Comparison of ENCODE assay signal across 14 cellular contexts in the genomic region with DNA sequence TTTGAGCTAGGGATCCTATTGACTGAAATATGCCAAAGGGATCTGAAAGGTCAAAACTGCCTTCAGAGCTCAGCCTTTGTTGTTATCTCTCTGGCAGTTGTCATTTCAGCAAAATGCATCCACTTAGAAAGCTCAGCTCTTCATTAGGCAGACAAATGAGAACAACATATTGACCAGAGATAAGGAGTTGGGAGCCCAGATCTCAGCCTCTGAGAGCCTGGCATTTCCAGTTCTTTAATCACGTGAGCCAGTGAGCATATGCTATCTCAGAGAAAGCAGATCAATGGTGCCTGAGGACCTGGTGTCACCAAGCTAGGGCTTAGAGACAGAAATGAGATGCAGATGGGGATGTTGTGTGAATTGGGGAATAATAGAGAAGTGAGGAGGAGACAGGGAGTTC.
A peak's percentile ranks its signal among the peaks of the same experiment; 100 is the strongest.
DNase-seq lines count a peak whose midpoint lies in the region; ATAC-seq, FAIRE-seq and TF ChIP-seq lines count a peak whose summit lies in the region.
"Had no signal": no experiment of that assay in that cellular context is flagged by ENCODE, and none has a peak within 500 bp of the region (broad histone marks: within the 10 kb centered on the region; RNA-seq: fewer than 3 reads in every experiment).

No MANE protein-coding gene starts in this region.

- H3K27me3 ChIP-seq in SK-N-SH (ENCODE audit: insufficient read depth) = peaks cover 33% of the 10 kb centered on the region
- H3K27me3 ChIP-seq: tibial artery had no signal

- H4K20me1 ChIP-seq in SK-N-SH (ENCODE audit: insufficient read depth) = no peaks in the 10 kb centered on the region

- WGBS in SK-N-SH (ENCODE audit: low lambda C conversion rate) = 0% methylated on average over 1 of the region's 1 CpG

- POLR2A ChIA-PET in SK-N-SH (lab: Yijun Ruan, JAX) = no interaction called here

- H3K79me2 ChIP-seq in SK-N-SH (ENCODE audit: insufficient read depth) = no peaks in the 10 kb centered on the region

- DNase-seq in SK-N-SH (peak; percentile 57), GM19239 (ENCODE audit: insufficient read length, low spot score) (no peak), mucosa of gallbladder (ENCODE audit: low spot score) (peak; percentile 30), kidney (no peak), ureter (ENCODE audit: low spot score) (no peak), cortex of kidney (lab: John Stamatoyannopoulos, UW) (no peak)
- DNase-seq: Kasumi-1, NCI-H2029, NCI-H774, tibial artery had no signal

- FAIRE-seq in GM19239 (lab: Jason Lieb, UNC) (peak; percentile 85), kidney (lab: Jason Lieb, UNC) (no peak)
- FAIRE-seq: astrocyte had no signal

- TF ChIP-seq RAD21 in SK-N-SH (IDR thresholded peaks at IDR 0.05; ENCODE audit: low read length) = no peak

- H3K36me3 ChIP-seq in SK-N-SH (replicated peaks in 1 of 2; ENCODE audit: control insufficient read depth in 1 of 2, insufficient read depth in 2 of 2, low read length in 1 of 2) (no peaks in the 10 kb centered on the region), kidney (ENCODE audit: control insufficient read depth in 1 of 2, insufficient read depth in 2 of 2, low read length in 2 of 2) (no peaks in the 10 kb centered on the region)
- H3K36me3 ChIP-seq: tibial artery had no signal

- H3K9ac ChIP-seq in SK-N-SH (no peak overlapping the region), kidney (ENCODE audit: low read length in 2 of 2) (no peak overlapping the region)

- peak overlapping the region; percentile 98 for H3K27ac Mint-ChIP-seq in activated T-helper 17 cell treated with anti-CD3 and anti-CD28 coated beads, Interleukin-2, amount 50 U/mL, for 72 hours

- H3K9me3 Mint-ChIP-seq in activated T-helper 17 cell treated with anti-CD3 and anti-CD28 coated beads, Interleukin-2, amount 50 U/mL, for 72 hours = no peaks in the 10 kb centered on the region

- no peaks in the 10 kb centered on the region for H3K9me3 ChIP-seq in SK-N-SH
- H3K9me3 ChIP-seq in kidney (ENCODE audit: control insufficient read depth in 1 of 2, low read length in 2 of 2) = no peaks in the 10 kb centered on the region
- H3K9me3 ChIP-seq: tibial artery had no signal

- H3K9me2 ChIP-seq in SK-N-SH = no peaks in the 10 kb centered on the region

- H3F3A ChIP-seq in SK-N-SH (replicated peaks; ENCODE audit: insufficient read depth) = no peaks in the 10 kb centered on the region

- H3K4me2 ChIP-seq in SK-N-SH = no peak overlapping the region

- TF ChIP-seq EP300 in SK-N-SH (IDR thresholded peaks at IDR 0.05; ENCODE audit: borderline replicate concordance in 1 of 2, low read depth in 1 of 2, low read length in 1 of 2) = no peak

- peaks cover 98% of the 10 kb centered on the region for H3K36me3 Mint-ChIP-seq in activated T-helper 17 cell treated with anti-CD3 and anti-CD28 coated beads, Interleukin-2, amount 50 U/mL, for 72 hours (ENCODE audit: low read depth)

- intact Hi-C loops in kidney (cut with DNase I) = no loop called here

- H2AFZ ChIP-seq in SK-N-SH (ENCODE audit: low read depth) = no peak overlapping the region

- no peaks in the 10 kb centered on the region for H3K4me1 Mint-ChIP-seq in activated T-helper 17 cell treated with anti-CD3 and anti-CD28 coated beads, Interleukin-2, amount 50 U/mL, for 72 hours

- peak overlapping the region; percentile 85 for H3K4me3 Mint-ChIP-seq in activated T-helper 17 cell treated with anti-CD3 and anti-CD28 coated beads, Interleukin-2, amount 50 U/mL, for 72 hours

- H3K27ac ChIP-seq in SK-N-SH (ENCODE audit: low read depth in 2 of 2, low read length in 1 of 2) (no peak overlapping the region), kidney (ENCODE audit: low read depth in 2 of 2, low read length in 2 of 2) (no peak overlapping the region)
- H3K27ac ChIP-seq: 22Rv1 had no signal

- TF ChIP-seq CTCF in SK-N-SH (IDR thresholded peaks at IDR 0.05) (no peak), kidney (IDR thresholded peaks at IDR 0.05; ENCODE audit: borderline replicate concordance, extremely low read depth, insufficient read depth) (no peak)

- H3K27me3 Mint-ChIP-seq in activated T-helper 17 cell treated with anti-CD3 and anti-CD28 coated beads, Interleukin-2, amount 50 U/mL, for 72 hours = no peaks in the 10 kb centered on the region

- H3K4me3 ChIP-seq in SK-N-SH (ENCODE audit: low read depth in 2 of 2, low read length in 1 of 2) (no peak overlapping the region), kidney (ENCODE audit: low read length in 2 of 2) (no peak overlapping the region)
- H3K4me3 ChIP-seq: tibial artery had no signal

- CTCF ChIA-PET in SK-N-SH (lab: Yijun Ruan, JAX) = no interaction called here

- ATAC-seq in SK-N-SH treated with all-trans-retinoic acid at 6 μM for 48 hours = no peak; the same call in 2 of the 3 replicates
- ATAC-seq in activated T-helper 17 cell treated with anti-CD3 and anti-CD28 coated beads, Interleukin-2, amount 50 U/mL, for 72 hours (replicated peaks) = no peak

- peaks cover 9 to 23% of the 10 kb centered on the region in 2 experiments; a peak in 2 of 4 replicates for H3K4me1 ChIP-seq in SK-N-SH (ENCODE audit: control insufficient read depth in 1 of 2, insufficient read depth in 2 of 2, low read depth in 1 of 2, low read length in 1 of 2)
- peaks cover 2% of the 10 kb centered on the region in 2 donors for H3K4me1 ChIP-seq in kidney (ENCODE audit: control insufficient read depth in 1 of 2, insufficient read depth in 1 of 2, low read depth in 1 of 2, low read length in 2 of 2)

TF ChIP-seq in SK-N-SH, 30 proteins besides CTCF, POLR2A, EP300 and RAD21 (continues in another document):
- TF ChIP-seq FOXJ3 (CRISPR knock-in tag; IDR thresholded peaks at IDR 0.05) (no peak), RCOR1 (IDR thresholded peaks at IDR 0.05; ENCODE audit: low read length) (no peak), YY1 (IDR thresholded peaks at IDR 0.05; ENCODE audit: low read depth) (no peak), TEAD4 (IDR thresholded peaks at IDR 0.05; ENCODE audit: borderline replicate concordance, insufficient read depth) (no peak), CHD2 (IDR thresholded peaks at IDR 0.05; ENCODE audit: low read length, partially characterized antibody) (peak; percentile 19), EZH2phosphoT487 (IDR thresholded peaks at IDR 0.05; ENCODE audit: borderline replicate concordance, low read depth) (no peak), SMC3 (IDR thresholded peaks at IDR 0.05; ENCODE audit: low read depth, low read length) (no peak)

TF ChIP-seq in SK-N-SH treated with all-trans-retinoic acid at 6 μM for 48 hours, 23 proteins besides CTCF, POLR2A, EP300 and RAD21 (continues in another document):
- TF ChIP-seq ZFP30 (CRISPR knock-in tag; IDR thresholded peaks at IDR 0.05) (no peak), ZNF70 (CRISPR knock-in tag; IDR thresholded peaks at IDR 0.05) (no peak), BACH2 (CRISPR knock-in tag; IDR thresholded peaks at IDR 0.05; ENCODE audit: borderline replicate concordance) (no peak), GLIS3 (CRISPR knock-in tag; IDR thresholded peaks at IDR 0.05) (no peak), ZC3H10 (CRISPR knock-in tag; IDR thresholded peaks at IDR 0.05) (no peak), TCF4 (CRISPR knock-in tag; IDR thresholded peaks at IDR 0.05; ENCODE audit: borderline replicate concordance) (no peak), RARB (CRISPR knock-in tag; IDR thresholded peaks at IDR 0.05) (no peak), ZNF8 (CRISPR knock-in tag; IDR thresholded peaks at IDR 0.05) (no peak), PPARA (CRISPR knock-in tag; IDR thresholded peaks at IDR 0.05; ENCODE audit: borderline replicate concordance) (no peak), ISL1 (CRISPR knock-in tag; IDR thresholded peaks at IDR 0.05) (no peak), ESRRG (CRISPR knock-in tag; IDR thresholded peaks at IDR 0.05) (no peak), SNAI2 (CRISPR knock-in tag; IDR thresholded peaks at IDR 0.05) (no peak)
- TF ChIP-seq, protein P1, sequence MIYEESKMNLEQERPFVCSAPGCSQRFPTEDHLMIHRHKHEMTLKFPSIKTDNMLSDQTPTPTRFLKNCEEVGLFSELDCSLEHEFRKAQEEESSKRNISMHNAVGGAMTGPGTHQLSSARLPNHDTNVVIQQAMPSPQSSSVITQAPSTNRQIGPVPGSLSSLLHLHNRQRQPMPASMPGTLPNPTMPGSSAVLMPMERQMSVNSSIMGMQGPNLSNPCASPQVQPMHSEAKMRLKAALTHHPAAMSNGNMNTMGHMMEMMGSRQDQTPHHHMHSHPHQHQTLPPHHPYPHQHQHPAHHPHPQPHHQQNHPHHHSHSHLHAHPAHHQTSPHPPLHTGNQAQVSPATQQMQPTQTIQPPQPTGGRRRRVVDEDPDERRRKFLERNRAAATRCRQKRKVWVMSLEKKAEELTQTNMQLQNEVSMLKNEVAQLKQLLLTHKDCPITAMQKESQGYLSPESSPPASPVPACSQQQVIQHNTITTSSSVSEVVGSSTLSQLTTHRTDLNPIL (CRISPR knock-in tag; IDR thresholded peaks at IDR 0.05; ENCODE audit: low read depth) = no peak
- TF ChIP-seq, protein P2, sequence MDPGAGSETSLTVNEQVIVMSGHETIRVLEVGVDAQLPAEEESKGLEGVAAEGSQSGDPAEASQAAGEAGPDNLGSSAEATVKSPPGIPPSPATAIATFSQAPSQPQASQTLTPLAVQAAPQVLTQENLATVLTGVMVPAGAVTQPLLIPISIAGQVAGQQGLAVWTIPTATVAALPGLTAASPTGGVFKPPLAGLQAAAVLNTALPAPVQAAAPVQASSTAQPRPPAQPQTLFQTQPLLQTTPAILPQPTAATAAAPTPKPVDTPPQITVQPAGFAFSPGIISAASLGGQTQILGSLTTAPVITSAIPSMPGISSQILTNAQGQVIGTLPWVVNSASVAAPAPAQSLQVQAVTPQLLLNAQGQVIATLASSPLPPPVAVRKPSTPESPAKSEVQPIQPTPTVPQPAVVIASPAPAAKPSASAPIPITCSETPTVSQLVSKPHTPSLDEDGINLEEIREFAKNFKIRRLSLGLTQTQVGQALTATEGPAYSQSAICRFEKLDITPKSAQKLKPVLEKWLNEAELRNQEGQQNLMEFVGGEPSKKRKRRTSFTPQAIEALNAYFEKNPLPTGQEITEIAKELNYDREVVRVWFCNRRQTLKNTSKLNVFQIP (CRISPR knock-in tag; IDR thresholded peaks at IDR 0.05; ENCODE audit: borderline replicate concordance, low read depth) = no peak
- TF ChIP-seq, protein P3, sequence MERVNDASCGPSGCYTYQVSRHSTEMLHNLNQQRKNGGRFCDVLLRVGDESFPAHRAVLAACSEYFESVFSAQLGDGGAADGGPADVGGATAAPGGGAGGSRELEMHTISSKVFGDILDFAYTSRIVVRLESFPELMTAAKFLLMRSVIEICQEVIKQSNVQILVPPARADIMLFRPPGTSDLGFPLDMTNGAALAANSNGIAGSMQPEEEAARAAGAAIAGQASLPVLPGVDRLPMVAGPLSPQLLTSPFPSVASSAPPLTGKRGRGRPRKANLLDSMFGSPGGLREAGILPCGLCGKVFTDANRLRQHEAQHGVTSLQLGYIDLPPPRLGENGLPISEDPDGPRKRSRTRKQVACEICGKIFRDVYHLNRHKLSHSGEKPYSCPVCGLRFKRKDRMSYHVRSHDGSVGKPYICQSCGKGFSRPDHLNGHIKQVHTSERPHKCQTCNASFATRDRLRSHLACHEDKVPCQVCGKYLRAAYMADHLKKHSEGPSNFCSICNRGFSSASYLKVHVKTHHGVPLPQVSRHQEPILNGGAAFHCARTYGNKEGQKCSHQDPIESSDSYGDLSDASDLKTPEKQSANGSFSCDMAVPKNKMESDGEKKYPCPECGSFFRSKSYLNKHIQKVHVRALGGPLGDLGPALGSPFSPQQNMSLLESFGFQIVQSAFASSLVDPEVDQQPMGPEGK (CRISPR knock-in tag; IDR thresholded peaks at IDR 0.05; ENCODE audit: borderline replicate concordance) = no peak

Comparison
In these comparisons a context has a peak if more than half of its experiments do, and no peak if none do; other contexts are left out.
1. DNase-seq: peak in SK-N-SH (single experiment) and mucosa of gallbladder (single experiment); none in GM19239 (single experiment), kidney (single experiment), ureter (single experiment) and cortex of kidney (single experiment).